7 cellular contexts compared by ENCODE assay signal in the genomic region with DNA sequence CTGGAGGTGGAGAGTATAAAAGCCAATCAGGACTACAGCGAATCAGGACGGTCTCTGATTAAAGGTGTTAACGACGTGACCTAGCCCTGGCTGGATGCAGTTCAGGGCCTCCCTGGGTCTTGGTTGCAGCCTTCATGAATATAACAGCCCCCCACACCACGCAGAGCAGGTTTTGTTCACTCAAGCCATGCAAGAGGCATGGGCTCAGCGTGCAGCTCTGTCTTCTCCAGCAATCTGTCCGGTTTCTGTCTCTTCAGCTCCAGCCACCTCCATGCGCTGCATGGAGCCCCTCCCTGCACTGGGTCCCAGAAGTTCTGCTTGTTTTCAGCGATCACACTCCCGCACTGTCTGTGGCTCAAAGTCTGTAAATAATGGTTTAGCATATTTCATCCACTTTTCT. TPM values are rescaled to one million over a fixed set of nuclear protein-coding genes. Genes with fewer than 3 reads are reported as not detected.
"Had no signal": no experiment of that assay in that cellular context is flagged by ENCODE, and none has a peak within 500 bp of the region (broad histone marks: within the 10 kb centered on the region; RNA-seq: fewer than 3 reads in every experiment).

No MANE protein-coding gene starts in this region.

- H3K36me3 Mint-ChIP-seq: IgD-negative memory B cell had no signal

- ATAC-seq: HepG2, K562 had no signal

- DNase-seq: IMR-90, KBM-7, KG1 had no signal

- H3K27ac ChIP-seq: HL-60 had no signal

- H3K9me3 Mint-ChIP-seq: IgD-negative memory B cell had no signal

- H3K4me3 ChIP-seq: K562 had no signal

RNA-seq across cellular contexts. Expression of a gene that starts 57.1 kb away (rescaled TPM):
- total RNA-seq: IMR-90, K562 had no signal
- polyA plus RNA-seq: IgD-negative memory B cell had no signal
